ENCODE assay signal across 23 cellular contexts in the genomic region with DNA sequence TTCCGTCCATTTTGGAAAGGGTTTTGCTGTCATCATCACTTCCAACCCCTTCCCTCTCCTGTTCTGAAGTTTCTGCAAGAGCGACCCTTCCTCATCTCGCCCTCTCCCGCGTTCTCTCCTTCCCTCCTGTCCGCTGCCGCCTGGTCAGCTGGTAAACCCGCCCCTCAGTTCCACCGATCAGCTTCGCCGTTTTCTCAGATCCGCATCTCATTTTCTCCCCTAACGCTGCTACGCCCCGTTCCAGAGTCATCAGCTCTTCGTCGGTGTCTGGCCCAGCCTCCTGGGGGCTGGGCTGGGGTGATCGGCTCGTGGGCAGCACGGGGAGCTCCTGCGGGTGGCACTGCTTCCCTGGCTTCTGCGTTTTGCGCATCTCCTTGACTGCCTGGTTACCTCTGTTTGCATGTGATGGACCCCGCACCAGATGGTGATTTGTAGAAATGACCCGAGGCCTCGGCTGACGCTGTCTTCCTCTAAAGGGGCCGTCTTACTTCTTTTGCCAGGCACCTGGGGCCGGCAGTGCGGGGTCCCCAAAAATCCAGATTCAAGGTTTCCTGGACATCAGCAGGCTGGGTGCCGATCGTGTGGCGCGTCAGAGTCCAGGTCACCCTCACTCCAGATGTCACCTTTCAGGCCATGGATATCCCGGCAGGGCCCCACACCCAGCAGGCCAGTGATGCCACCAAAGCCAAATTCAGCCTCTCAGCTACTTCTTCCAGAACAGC. TPM values are rescaled to one million over a fixed set of nuclear protein-coding genes. Genes with fewer than 3 reads are reported as not detected.
DNase-seq lines count a peak whose midpoint lies in the region; ATAC-seq, FAIRE-seq and TF ChIP-seq lines count a peak whose summit lies in the region.
"Had no signal": no experiment of that assay in that cellular context is flagged by ENCODE, and none has a peak within 500 bp of the region (broad histone marks: within the 10 kb centered on the region; RNA-seq: fewer than 3 reads in every experiment).

No MANE protein-coding gene starts in this region.

- no peak overlapping the region for H2BK15ac ChIP-seq in mesenchymal stem cell (ENCODE audit: low read depth, poor library complexity, severe bottlenecking)

- in situ Hi-C loops in K562 (cut with MboI), result no loop called here

- POLR2A ChIA-PET in K562 (lab: Yijun Ruan, JAX), result interaction anchor here (0.6 to 1.9 kb wide), 3 partner anchors 12 to 23 kb away, joined by 3 to 4 read pairs (median 4); no protein-coding TSS in a partner anchor

- TF ChIP-seq CTCF in K562 (IDR thresholded peaks at IDR 0.05 in 2 of 3, conservative IDR thresholded peaks at IDR 0.05 in 1 of 3; ENCODE audit: insufficient read depth in 2 of 3, low read depth in 1 of 3, low read length in 3 of 3), result no peak

- H3K4me1 ChIP-seq in K562 (replicated peaks in 1 of 2; ENCODE audit: control insufficient read depth in 2 of 2, insufficient read depth in 2 of 2, low read length in 2 of 2), result peaks cover 0 to 12% of the 10 kb centered on the region in 2 experiments; a peak in 1 of 5 replicates
- peaks cover 25% of the 10 kb centered on the region for H3K4me1 ChIP-seq in mesenchymal stem cell (ENCODE audit: control insufficient read depth, insufficient read depth, low read depth, low read length)
- H3K4me1 ChIP-seq: Caco-2, HAP-1 had no signal

- DNase-seq in H7, result peak; percentile 56
- DNase-seq in K562 (ENCODE audit: extremely low read depth in 1 of 4, low spot score in 3 of 4), result no peak
- no peak for DNase-seq in mesenchymal stem cell
- no peak for DNase-seq in stimulated activated naive B cell treated with anti-CD40 and anti-IgM and Interleukin-4, amounts not matched to agents 10 μg/mL and 1 μg/mL and 100 μg/mL, for 72 hours
- DNase-seq in H4 (ENCODE audit: low spot score), result no peak
- DNase-seq in AML-193 (lab: John Stamatoyannopoulos, UW), result no peak
- DNase-seq in anterior cingulate cortex (lab: John Stamatoyannopoulos, UW), result no peak
- DNase-seq: Caco-2; dermis blood vessel endothelial cell; Kasumi-1; naive B cell; NCI-H1092; NCI-H2081; stimulated activated CD4-positive, alpha-beta T cell treated with anti-CD3 and anti-CD28 coated beads, Interleukin-4, amount 100 ng/mL, for 4 hours; stomach; SW 1271 had no signal

- H3K23ac ChIP-seq in mesenchymal stem cell (ENCODE audit: low read length in 2 of 2), result no peak overlapping the region

- peak overlapping the region; percentile 44 for H3K27ac Mint-ChIP-seq in stimulated activated naive B cell treated with anti-CD40 and anti-IgM and Interleukin-4, amounts not matched to agents 10 μg/mL and 1 μg/mL and 100 μg/mL, for 72 hours
- H3K27ac Mint-ChIP-seq: B cell had no signal

- TF ChIP-seq POLR2A in K562 (conservative IDR thresholded peaks at IDR 0.05), result no peak

- peaks cover 11 to 14% of the 10 kb centered on the region in 2 donors for H3K4me1 Mint-ChIP-seq in stimulated activated naive B cell treated with anti-CD40 and anti-IgM and Interleukin-4, amounts not matched to agents 10 μg/mL and 1 μg/mL and 100 μg/mL, for 72 hours
- H3K4me1 Mint-ChIP-seq: B cell had no signal

- no peak overlapping the region for H4K8ac ChIP-seq in mesenchymal stem cell (ENCODE audit: low read length)

- intact Hi-C loops in K562 (cut with micrococcal nuclease), result no loop called here

- no peak overlapping the region for H3K4me3 Mint-ChIP-seq in stimulated activated naive B cell treated with anti-CD40 and anti-IgM and Interleukin-4, amounts not matched to agents 10 μg/mL and 1 μg/mL and 100 μg/mL, for 72 hours
- H3K4me3 Mint-ChIP-seq: B cell had no signal

- CTCF ChIA-PET in K562 (lab: Yijun Ruan, JAX; ENCODE audit: low intra/inter-chr PET ratio), result no interaction called here

- no peaks in the 10 kb centered on the region for H3K9me3 ChIP-seq in K562 (replicated peaks; ENCODE audit: control insufficient read depth, insufficient read depth, low read depth, low read length)
- H3K9me3 ChIP-seq in mesenchymal stem cell (ENCODE audit: control insufficient read depth, low read length), result no peaks in the 10 kb centered on the region
- H3K9me3 ChIP-seq: Caco-2, HAP-1, prostate gland, stomach, upper lobe of left lung had no signal

- H3K9ac ChIP-seq in K562 (ENCODE audit: insufficient read depth in 1 of 2, low read depth in 2 of 2, low read length in 2 of 2) (no peak overlapping the region; a peak in 1 of 4 replicates), mesenchymal stem cell (ENCODE audit: low read length) (peak overlapping the region; percentile 57)

- 98% methylated on average over 30 of the region's 35 CpGs for WGBS in K562 (ENCODE audit: insufficient coverage, low coverage, missing lambda C conversion rate)
- WGBS in mesenchymal stem cell, result 97% methylated on average over 35 of the region's 35 CpGs

- no peaks in the 10 kb centered on the region for H3K27me3 ChIP-seq in H7 (ENCODE audit: control insufficient read depth, insufficient read depth, low read length)
- no peaks in the 10 kb centered on the region for H3K27me3 ChIP-seq in K562 (ENCODE audit: control insufficient read depth in 2 of 2, insufficient read depth in 2 of 2, low read length in 2 of 2)
- no peaks in the 10 kb centered on the region for H3K27me3 ChIP-seq in mesenchymal stem cell (ENCODE audit: control insufficient read depth in 1 of 2, insufficient read depth in 1 of 2, low read length in 2 of 2)
- H3K27me3 ChIP-seq: stomach, upper lobe of left lung had no signal

- H3K79me1 ChIP-seq in mesenchymal stem cell (replicated peaks; ENCODE audit: low read length, poor library complexity, severe bottlenecking), result peaks cover 27% of the 10 kb centered on the region

- H3K18ac ChIP-seq in mesenchymal stem cell (ENCODE audit: low read depth in 1 of 2, low read length in 2 of 2), result no peak overlapping the region

- H2AK5ac ChIP-seq in mesenchymal stem cell (ENCODE audit: low read length, severe bottlenecking), result no peak overlapping the region

- H3K14ac ChIP-seq in mesenchymal stem cell (ENCODE audit: low read length in 2 of 2), result no peak overlapping the region

- H4K91ac ChIP-seq in mesenchymal stem cell (ENCODE audit: low read length), result no peak overlapping the region

- ATAC-seq in K562 (no peak), HG02884 (IDR thresholded peaks at IDR 0.05; ENCODE audit: unreplicated experiment) (no peak)
- ATAC-seq in stimulated activated naive B cell treated with anti-CD40 and anti-IgM and Interleukin-4, amounts not matched to agents 10 μg/mL and 1 μg/mL and 100 μg/mL, for 72 hours (replicated peaks), result no peak

- H3K9me3 Mint-ChIP-seq in stimulated activated naive B cell treated with anti-CD40 and anti-IgM and Interleukin-4, amounts not matched to agents 10 μg/mL and 1 μg/mL and 100 μg/mL, for 72 hours, result no peaks in the 10 kb centered on the region
- H3K9me3 Mint-ChIP-seq: naive B cell had no signal

- peaks cover 6% of the 10 kb centered on the region for H3K79me2 ChIP-seq in K562 (ENCODE audit: control insufficient read depth, insufficient read depth, low read length)

- no peaks in the 10 kb centered on the region for H4K20me1 ChIP-seq in K562 (replicated peaks; ENCODE audit: control insufficient read depth, insufficient read depth, low read length)

- H3K36me3 Mint-ChIP-seq in stimulated activated naive B cell treated with anti-CD40 and anti-IgM and Interleukin-4, amounts not matched to agents 10 μg/mL and 1 μg/mL and 100 μg/mL, for 72 hours, result peaks cover 45 to 62% of the 10 kb centered on the region in 2 donors

- no peak overlapping the region for H3K4ac ChIP-seq in mesenchymal stem cell (ENCODE audit: low read depth in 1 of 2, low read length in 2 of 2)

- no peak for FAIRE-seq in K562 (lab: Jason Lieb, UNC)
- FAIRE-seq: bronchial epithelial cell, endothelial cell of umbilical vein had no signal

- H3K4me2 ChIP-seq in K562 (ENCODE audit: insufficient read depth, low read length) (no peak overlapping the region), mesenchymal stem cell (ENCODE audit: low read length, poor library complexity, severe bottlenecking) (no peak overlapping the region)

- TF ChIP-seq EP300 in K562 (IDR thresholded peaks at IDR 0.05; ENCODE audit: low read length), result no peak

- BruUV-seq in K562 (replicated peaks; lab: Mats Ljungman, UMichigan), result no TSS peak

- H3K4me3 ChIP-seq in H7 (ENCODE audit: insufficient read depth, low read depth, low read length), result no peak overlapping the region
- no peak overlapping the region for H3K4me3 ChIP-seq in K562
- no peak overlapping the region for H3K4me3 ChIP-seq in mesenchymal stem cell (ENCODE audit: insufficient read depth in 1 of 2, low read depth in 1 of 2, low read length in 2 of 2)
- H3K4me3 ChIP-seq: HAP-1, prostate gland, stomach, upper lobe of left lung had no signal

- H3K27me3 Mint-ChIP-seq in stimulated activated naive B cell treated with anti-CD40 and anti-IgM and Interleukin-4, amounts not matched to agents 10 μg/mL and 1 μg/mL and 100 μg/mL, for 72 hours, result no peaks in the 10 kb centered on the region
- H3K27me3 Mint-ChIP-seq: B cell, naive B cell had no signal

- H2AFZ ChIP-seq in K562 (ENCODE audit: low read depth, low read length), result no peak overlapping the region
- H2AFZ ChIP-seq in mesenchymal stem cell (ENCODE audit: low read depth, low read length), result no peak overlapping the region

- H2BK12ac ChIP-seq in mesenchymal stem cell (ENCODE audit: low read length in 2 of 2), result no peak overlapping the region

- H3K9me1 ChIP-seq in K562 (ENCODE audit: control insufficient read depth, insufficient read depth, low read length), result no peaks in the 10 kb centered on the region

- H3K27ac ChIP-seq in K562 (ENCODE audit: extremely low read depth, low read depth, low read length) (no peak overlapping the region), mesenchymal stem cell (ENCODE audit: low read length, poor library complexity, severe bottlenecking) (no peak overlapping the region)
- H3K27ac ChIP-seq: prostate gland, stomach had no signal

- no peak overlapping the region for H2BK120ac ChIP-seq in mesenchymal stem cell (ENCODE audit: low read depth, low read length)

- H3K36me3 ChIP-seq in H7 (replicated peaks; ENCODE audit: control insufficient read depth, insufficient read depth, low read length) (peaks cover 17% of the 10 kb centered on the region), K562 (ENCODE audit: control insufficient read depth, insufficient read depth, low read length) (peaks cover 87% of the 10 kb centered on the region; the same call in 2 of the 3 replicates), mesenchymal stem cell (ENCODE audit: control insufficient read depth in 1 of 2, insufficient read depth in 2 of 2, low read depth in 1 of 2, low read length in 2 of 2) (peaks cover 86 to 93% of the 10 kb centered on the region in 2 experiments)

- no peak overlapping the region for H2BK5ac ChIP-seq in mesenchymal stem cell (ENCODE audit: low read depth, low read length, poor library complexity, severe bottlenecking)

- TF ChIP-seq RAD21 in K562 (CRISPR knock-in tag; conservative IDR thresholded peaks at IDR 0.05 in 1 of 2, IDR thresholded peaks at IDR 0.05 in 1 of 2), result no peak

RNA-seq across cellular contexts. Expression of a gene that starts 13.4 kb away (rescaled TPM):
- total RNA-seq in H7 (2014; rRNA removed; shearing (Covaris generic)), result 267 and 360 TPM in 2 replicates
- 63.5 and 142 TPM in 2 replicates for total RNA-seq in K562 (2011; cell fraction: chromatin; rRNA removed; ENCODE audit: low replicate concordance)
- 94.5 and 102 TPM in 2 replicates for total RNA-seq in K562 (2011; cell fraction: nucleolus; rRNA removed)
- 48.0 and 62.1 TPM in 2 replicates for total RNA-seq in K562 (2011; cell fraction: nucleoplasm; rRNA removed)
- total RNA-seq in K562 (2014; rRNA removed), result 162 and 230 TPM in 2 replicates
- total RNA-seq in K562 (2014; rRNA removed; fragmentation: Illumina TruSeq; extraction: Trizol), result 27.2 and 30.4 TPM in 2 replicates
- total RNA-seq in K562 (2015; rRNA removed; fragmentation: Illumina TruSeq; extraction: Trizol), result 67.9 and 70.4 TPM in 2 replicates
- 134 and 148 TPM in 2 replicates for total RNA-seq in K562 (2021)
- 68.2 and 72.3 TPM in 2 replicates for polyA plus RNA-seq in K562 (2011; rRNA removed)
- 113 and 437 TPM in 2 replicates for polyA plus RNA-seq in K562 (2011; cell fraction: cytosol; rRNA removed)
- 168 and 330 TPM in 2 replicates for polyA plus RNA-seq in K562 (2011; cell fraction: nucleus; rRNA removed)
- polyA plus RNA-seq in K562 (2012), result 113 and 126 TPM in 2 replicates
- polyA plus RNA-seq in K562 (2014; fragmentation: Illumina TruSeq; extraction: Trizol), result 64.0 and 116 TPM in 2 replicates
- 10 to 100 TPM; 14.5 to 20.0 TPM for polyA plus RNA-seq in K562 (2014; fragmentation: Nextera tagmentation; extraction: Ambion mirVana)
- polyA plus RNA-seq in K562 (2014; rRNA removed), result 111 and 118 TPM in 2 replicates
- 33.8 and 54.2 TPM in 2 replicates for polyA minus RNA-seq in K562 (2011; rRNA and poly(A)+ RNA removed)
- polyA minus RNA-seq in K562 (2011; cell fraction: cytosol; rRNA and poly(A)+ RNA removed), result 135 and 154 TPM in 2 replicates
- 39.7 and 56.8 TPM in 2 replicates for polyA minus RNA-seq in K562 (2011; cell fraction: nucleus; rRNA and poly(A)+ RNA removed)
- polyA plus RNA-seq in mesenchymal stem cell (2013, experiment 1 of 2), result 96.7 TPM
- polyA plus RNA-seq in mesenchymal stem cell (2013, experiment 2 of 2), result 92.8 TPM
- total RNA-seq in H4 (2014; rRNA removed; shearing (Covaris generic)), result 81.0 and 106 TPM in 2 replicates

RNA-seq across cellular contexts. Expression of a gene that starts 54.1 kb away (rescaled TPM):
- 65.4 and 80.6 TPM in 2 replicates for total RNA-seq in H7 (2014; rRNA removed; shearing (Covaris generic))
- 97.9 and 170 TPM in 2 replicates for total RNA-seq in K562 (2011; cell fraction: chromatin; rRNA removed; ENCODE audit: low replicate concordance)
- total RNA-seq in K562 (2011; cell fraction: nucleolus; rRNA removed), result 114 and 125 TPM in 2 replicates
- total RNA-seq in K562 (2011; cell fraction: nucleoplasm; rRNA removed), result 91.9 and 96.7 TPM in 2 replicates
- total RNA-seq in K562 (2014; rRNA removed) (63.2 and 104 TPM in 2 replicates), K562 (2014; rRNA removed; fragmentation: Illumina TruSeq; extraction: Trizol) (18.7 and 20.5 TPM in 2 replicates), K562 (2015; rRNA removed; fragmentation: Illumina TruSeq; extraction: Trizol) (45.0 and 48.7 TPM in 2 replicates), K562 (2021) (84.4 and 86.5 TPM in 2 replicates)
- polyA plus RNA-seq in K562 (2011; rRNA removed) (59.3 and 60.8 TPM in 2 replicates), K562 (2014; fragmentation: Illumina TruSeq; extraction: Trizol) (34.3 and 57.0 TPM in 2 replicates), K562 (2014; fragmentation: Nextera tagmentation; extraction: Ambion mirVana) (1 to 10 TPM; 2.1 to 4.7 TPM), K562 (2014; rRNA removed) (72.5 and 74.7 TPM in 2 replicates)
- 74.2 and 137 TPM in 2 replicates for polyA plus RNA-seq in K562 (2011; cell fraction: cytosol; rRNA removed)
- polyA plus RNA-seq in K562 (2011; cell fraction: nucleus; rRNA removed), result 133 and 220 TPM in 2 replicates
- 70.1 and 73.0 TPM in 2 replicates for polyA plus RNA-seq in K562 (2012)
- 25.7 and 39.9 TPM in 2 replicates for polyA minus RNA-seq in K562 (2011; rRNA and poly(A)+ RNA removed)
- polyA minus RNA-seq in K562 (2011; cell fraction: cytosol; rRNA and poly(A)+ RNA removed), result 62.0 and 64.6 TPM in 2 replicates
- 51.3 and 58.3 TPM in 2 replicates for polyA minus RNA-seq in K562 (2011; cell fraction: nucleus; rRNA and poly(A)+ RNA removed)
- polyA plus RNA-seq in mesenchymal stem cell (2013, experiment 1 of 2), result 37.6 TPM
- 37.1 TPM for polyA plus RNA-seq in mesenchymal stem cell (2013, experiment 2 of 2)
- 54.3 and 69.4 TPM in 2 replicates for total RNA-seq in H4 (2014; rRNA removed; shearing (Covaris generic))
